8 cellular contexts compared by ENCODE assay signal in genomic region chr11:45025716-45026492, GRCh38.
DNase-seq lines count a peak whose midpoint lies in the region; ATAC-seq and TF ChIP-seq lines count a peak whose summit lies in the region.

No MANE protein-coding gene starts in this region.

- H3K27me3 ChIP-seq in gastrocnemius medialis = no peaks in the 10 kb centered on the region

- DNase-seq in GDM1 (lab: John Stamatoyannopoulos, UW) (peak; percentile 73), NCI-H2196 treated with DMSO at 0.1 percent for 48 hours (lab: John Stamatoyannopoulos, UW; ENCODE audit: unreplicated experiment) (peak; percentile 67), endothelial cell (ENCODE audit: low spot score) (peak; percentile 73), gastrocnemius medialis (peak; percentile 33 to 55), mesothelial cell of epicardium (ENCODE audit: low spot score in 2 of 2, unreplicated experiment in 2 of 2) (no peak)
- DNase-seq in stimulated activated CD4-positive, alpha-beta T cell treated with anti-CD3 and anti-CD28 coated beads, Interleukin-1b, Interleukin-23, amount 100 ng/mL, for 48 hours = no peak

- H3K4me3 Mint-ChIP-seq in endothelial cell (ENCODE audit: unreplicated experiment) (peak overlapping the region; percentile 62), mesothelial cell of epicardium (no peak overlapping the region)

- no peaks in the 10 kb centered on the region for H3K9me3 Mint-ChIP-seq in endothelial cell (ENCODE audit: unreplicated experiment)
- H3K9me3 Mint-ChIP-seq in mesothelial cell of epicardium = no peaks in the 10 kb centered on the region

- no peaks in the 10 kb centered on the region for H3K36me3 ChIP-seq in gastrocnemius medialis

- TF ChIP-seq POLR2A in gastrocnemius medialis (IDR thresholded peaks at IDR 0.05) = no peak

- no peaks in the 10 kb centered on the region for H3K9me3 ChIP-seq in gastrocnemius medialis

- peak overlapping the region in 3 of 4 donors; percentile 69 to 73 (median 72) for H3K27ac ChIP-seq in gastrocnemius medialis

- peaks cover 24 to 30% of the 10 kb centered on the region in 2 donors for H3K4me1 ChIP-seq in gastrocnemius medialis

- no peak overlapping the region for H3K4me3 ChIP-seq in gastrocnemius medialis

- ATAC-seq in GM21576 (IDR thresholded peaks at IDR 0.05; ENCODE audit: unreplicated experiment) (peak; percentile 62), gastrocnemius medialis (no peak), GM18870 (IDR thresholded peaks at IDR 0.05; ENCODE audit: unreplicated experiment) (no peak)

- intact Hi-C loops in gastrocnemius medialis (cut with DNase I; ENCODE audit: low total_unique reads) = no loop called here

- H3K4me1 Mint-ChIP-seq in endothelial cell (ENCODE audit: unreplicated experiment) = peaks cover 34% of the 10 kb centered on the region
- peaks cover 11% of the 10 kb centered on the region for H3K4me1 Mint-ChIP-seq in mesothelial cell of epicardium

- peaks cover 10% of the 10 kb centered on the region for H3K27me3 Mint-ChIP-seq in endothelial cell (ENCODE audit: unreplicated experiment)
- H3K27me3 Mint-ChIP-seq in mesothelial cell of epicardium (ENCODE audit: low read depth) = peaks cover 20% of the 10 kb centered on the region

- TF ChIP-seq CTCF in endothelial cell (IDR thresholded peaks at IDR 0.05; ENCODE audit: unreplicated experiment) = no peak
- no peak for TF ChIP-seq CTCF in gastrocnemius medialis (IDR thresholded peaks at IDR 0.05 in 4 of 5, conservative IDR thresholded peaks at IDR 0.05 in 1 of 5)
- no peak for TF ChIP-seq CTCF in mesothelial cell of epicardium (IDR thresholded peaks at IDR 0.05; ENCODE audit: unreplicated experiment)

- in situ Hi-C loops in gastrocnemius medialis (cut with MboI; ENCODE audit: low sequenced_read_pairs in 4 of 4) = no loop called here

- H3K36me3 Mint-ChIP-seq in endothelial cell (ENCODE audit: low read depth, unreplicated experiment) (peaks cover 5% of the 10 kb centered on the region), mesothelial cell of epicardium (no peaks in the 10 kb centered on the region)

- H3K27ac Mint-ChIP-seq in endothelial cell (ENCODE audit: unreplicated experiment) (peak overlapping the region; percentile 97), mesothelial cell of epicardium (no peak overlapping the region)

Comparison
In these comparisons a context has a peak if more than half of its experiments do, and no peak if none do; other contexts are left out.
1. DNase-seq: peak in GDM1 (single experiment), NCI-H2196 treated with DMSO at 0.1 percent for 48 hours (single experiment), endothelial cell (single experiment) and gastrocnemius medialis (2 of 2); none in mesothelial cell of epicardium (0 of 2) and stimulated activated CD4-positive, alpha-beta T cell treated with anti-CD3 and anti-CD28 coated beads, Interleukin-1b, Interleukin-23, amount 100 ng/mL, for 48 hours (single experiment).